In genomic region chr4:78779280-78779679, GRCh38 we compare ENCODE assay signal across 1 cellular context.
TF ChIP-seq lines count a peak whose summit lies in the region.

No MANE protein-coding gene starts in this region.

TF ChIP-seq in K562, 482 proteins besides CTCF, POLR2A, EP300 and RAD21 (continued from another document):
- TF ChIP-seq, protein P1, sequence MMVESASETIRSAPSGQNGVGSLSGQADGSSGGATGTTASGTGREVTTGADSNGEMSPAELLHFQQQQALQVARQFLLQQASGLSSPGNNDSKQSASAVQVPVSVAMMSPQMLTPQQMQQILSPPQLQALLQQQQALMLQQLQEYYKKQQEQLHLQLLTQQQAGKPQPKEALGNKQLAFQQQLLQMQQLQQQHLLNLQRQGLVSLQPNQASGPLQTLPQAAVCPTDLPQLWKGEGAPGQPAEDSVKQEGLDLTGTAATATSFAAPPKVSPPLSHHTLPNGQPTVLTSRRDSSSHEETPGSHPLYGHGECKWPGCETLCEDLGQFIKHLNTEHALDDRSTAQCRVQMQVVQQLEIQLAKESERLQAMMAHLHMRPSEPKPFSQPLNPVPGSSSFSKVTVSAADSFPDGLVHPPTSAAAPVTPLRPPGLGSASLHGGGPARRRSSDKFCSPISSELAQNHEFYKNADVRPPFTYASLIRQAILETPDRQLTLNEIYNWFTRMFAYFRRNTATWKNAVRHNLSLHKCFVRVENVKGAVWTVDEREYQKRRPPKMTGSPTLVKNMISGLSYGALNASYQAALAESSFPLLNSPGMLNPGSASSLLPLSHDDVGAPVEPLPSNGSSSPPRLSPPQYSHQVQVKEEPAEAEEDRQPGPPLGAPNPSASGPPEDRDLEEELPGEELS (CRISPR knock-in tag; IDR thresholded peaks at IDR 0.05; ENCODE audit: borderline replicate concordance): peak; percentile 54; the same call in 1 of the 2 replicates
- TF ChIP-seq PML (IDR thresholded peaks at IDR 0.05; ENCODE audit: low read length): peak; percentile 39; the same call in 1 of the 2 replicates
- no peak for TF ChIP-seq CHD1 (IDR thresholded peaks at IDR 0.05; ENCODE audit: low read length)
- TF ChIP-seq SIN3B (IDR thresholded peaks at IDR 0.05; ENCODE audit: low read depth): no peak
- no peak for TF ChIP-seq ZNF561 (CRISPR knock-in tag; conservative IDR thresholded peaks at IDR 0.05)
- no peak for TF ChIP-seq KAT7 (CRISPR knock-in tag; IDR thresholded peaks at IDR 0.05; ENCODE audit: borderline replicate concordance)
- no peak for TF ChIP-seq TBL1XR1 (IDR thresholded peaks at IDR 0.05; ENCODE audit: low read length in 2 of 2)
- TF ChIP-seq GTF2E2 (tag; IDR thresholded peaks at IDR 0.05): 0 out of 2 replicates have a peak, but pooled peaks have one; percentile 17
- TF ChIP-seq, protein P2, sequence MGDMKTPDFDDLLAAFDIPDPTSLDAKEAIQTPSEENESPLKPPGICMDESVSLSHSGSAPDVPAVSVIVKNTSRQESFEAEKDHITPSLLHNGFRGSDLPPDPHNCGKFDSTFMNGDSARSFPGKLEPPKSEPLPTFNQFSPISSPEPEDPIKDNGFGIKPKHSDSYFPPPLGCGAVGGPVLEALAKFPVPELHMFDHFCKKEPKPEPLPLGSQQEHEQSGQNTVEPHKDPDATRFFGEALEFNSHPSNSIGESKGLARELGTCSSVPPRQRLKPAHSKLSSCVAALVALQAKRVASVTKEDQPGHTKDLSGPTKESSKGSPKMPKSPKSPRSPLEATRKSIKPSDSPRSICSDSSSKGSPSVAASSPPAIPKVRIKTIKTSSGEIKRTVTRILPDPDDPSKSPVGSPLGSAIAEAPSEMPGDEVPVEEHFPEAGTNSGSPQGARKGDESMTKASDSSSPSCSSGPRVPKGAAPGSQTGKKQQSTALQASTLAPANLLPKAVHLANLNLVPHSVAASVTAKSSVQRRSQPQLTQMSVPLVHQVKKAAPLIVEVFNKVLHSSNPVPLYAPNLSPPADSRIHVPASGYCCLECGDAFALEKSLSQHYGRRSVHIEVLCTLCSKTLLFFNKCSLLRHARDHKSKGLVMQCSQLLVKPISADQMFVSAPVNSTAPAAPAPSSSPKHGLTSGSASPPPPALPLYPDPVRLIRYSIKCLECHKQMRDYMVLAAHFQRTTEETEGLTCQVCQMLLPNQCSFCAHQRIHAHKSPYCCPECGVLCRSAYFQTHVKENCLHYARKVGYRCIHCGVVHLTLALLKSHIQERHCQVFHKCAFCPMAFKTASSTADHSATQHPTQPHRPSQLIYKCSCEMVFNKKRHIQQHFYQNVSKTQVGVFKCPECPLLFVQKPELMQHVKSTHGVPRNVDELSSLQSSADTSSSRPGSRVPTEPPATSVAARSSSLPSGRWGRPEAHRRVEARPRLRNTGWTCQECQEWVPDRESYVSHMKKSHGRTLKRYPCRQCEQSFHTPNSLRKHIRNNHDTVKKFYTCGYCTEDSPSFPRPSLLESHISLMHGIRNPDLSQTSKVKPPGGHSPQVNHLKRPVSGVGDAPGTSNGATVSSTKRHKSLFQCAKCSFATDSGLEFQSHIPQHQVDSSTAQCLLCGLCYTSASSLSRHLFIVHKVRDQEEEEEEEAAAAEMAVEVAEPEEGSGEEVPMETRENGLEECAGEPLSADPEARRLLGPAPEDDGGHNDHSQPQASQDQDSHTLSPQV (IDR thresholded peaks at IDR 0.05): no peak; the same call in 1 of the 2 replicates
- no peak for TF ChIP-seq ZNF584 (CRISPR knock-in tag; IDR thresholded peaks at IDR 0.05; ENCODE audit: low read depth)
- TF ChIP-seq FOXA3 (CRISPR knock-in tag; conservative IDR thresholded peaks at IDR 0.05 in 1 of 2, IDR thresholded peaks at IDR 0.05 in 1 of 2): peak in 1 of 2 experiments; percentile 47; a peak in 1 of 4 replicates
- peak; percentile 46 to 58; a peak in 3 of 4 replicates for TF ChIP-seq FOXK2 (conservative IDR thresholded peaks at IDR 0.05 in 1 of 2, IDR thresholded peaks at IDR 0.05 in 1 of 2; ENCODE audit: low read depth in 2 of 2)
- TF ChIP-seq KLF10 (CRISPR knock-in tag; IDR thresholded peaks at IDR 0.05): no peak
- TF ChIP-seq NR1H2 (CRISPR knock-in tag; IDR thresholded peaks at IDR 0.05): no peak
- no peak for TF ChIP-seq FOXM1 (IDR thresholded peaks at IDR 0.05; ENCODE audit: low read depth)
- TF ChIP-seq FOXM1 (CRISPR knock-in tag; IDR thresholded peaks at IDR 0.05; ENCODE audit: low read depth): no peak
- TF ChIP-seq ZNF644 (tag; IDR thresholded peaks at IDR 0.05; ENCODE audit: low read depth): no peak
- TF ChIP-seq, protein P3, sequence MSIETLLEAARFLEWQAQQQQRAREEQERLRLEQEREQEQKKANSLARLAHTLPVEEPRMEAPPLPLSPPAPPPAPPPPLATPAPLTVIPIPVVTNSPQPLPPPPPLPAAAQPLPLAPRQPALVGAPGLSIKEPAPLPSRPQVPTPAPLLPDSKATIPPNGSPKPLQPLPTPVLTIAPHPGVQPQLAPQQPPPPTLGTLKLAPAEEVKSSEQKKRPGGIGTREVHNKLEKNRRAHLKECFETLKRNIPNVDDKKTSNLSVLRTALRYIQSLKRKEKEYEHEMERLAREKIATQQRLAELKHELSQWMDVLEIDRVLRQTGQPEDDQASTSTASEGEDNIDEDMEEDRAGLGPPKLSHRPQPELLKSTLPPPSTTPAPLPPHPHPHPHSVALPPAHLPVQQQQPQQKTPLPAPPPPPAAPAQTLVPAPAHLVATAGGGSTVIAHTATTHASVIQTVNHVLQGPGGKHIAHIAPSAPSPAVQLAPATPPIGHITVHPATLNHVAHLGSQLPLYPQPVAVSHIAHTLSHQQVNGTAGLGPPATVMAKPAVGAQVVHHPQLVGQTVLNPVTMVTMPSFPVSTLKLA (conservative IDR thresholded peaks at IDR 0.05): peak; percentile 42 to 56; a peak in 1 of 4 replicates
- TF ChIP-seq, protein P4, sequence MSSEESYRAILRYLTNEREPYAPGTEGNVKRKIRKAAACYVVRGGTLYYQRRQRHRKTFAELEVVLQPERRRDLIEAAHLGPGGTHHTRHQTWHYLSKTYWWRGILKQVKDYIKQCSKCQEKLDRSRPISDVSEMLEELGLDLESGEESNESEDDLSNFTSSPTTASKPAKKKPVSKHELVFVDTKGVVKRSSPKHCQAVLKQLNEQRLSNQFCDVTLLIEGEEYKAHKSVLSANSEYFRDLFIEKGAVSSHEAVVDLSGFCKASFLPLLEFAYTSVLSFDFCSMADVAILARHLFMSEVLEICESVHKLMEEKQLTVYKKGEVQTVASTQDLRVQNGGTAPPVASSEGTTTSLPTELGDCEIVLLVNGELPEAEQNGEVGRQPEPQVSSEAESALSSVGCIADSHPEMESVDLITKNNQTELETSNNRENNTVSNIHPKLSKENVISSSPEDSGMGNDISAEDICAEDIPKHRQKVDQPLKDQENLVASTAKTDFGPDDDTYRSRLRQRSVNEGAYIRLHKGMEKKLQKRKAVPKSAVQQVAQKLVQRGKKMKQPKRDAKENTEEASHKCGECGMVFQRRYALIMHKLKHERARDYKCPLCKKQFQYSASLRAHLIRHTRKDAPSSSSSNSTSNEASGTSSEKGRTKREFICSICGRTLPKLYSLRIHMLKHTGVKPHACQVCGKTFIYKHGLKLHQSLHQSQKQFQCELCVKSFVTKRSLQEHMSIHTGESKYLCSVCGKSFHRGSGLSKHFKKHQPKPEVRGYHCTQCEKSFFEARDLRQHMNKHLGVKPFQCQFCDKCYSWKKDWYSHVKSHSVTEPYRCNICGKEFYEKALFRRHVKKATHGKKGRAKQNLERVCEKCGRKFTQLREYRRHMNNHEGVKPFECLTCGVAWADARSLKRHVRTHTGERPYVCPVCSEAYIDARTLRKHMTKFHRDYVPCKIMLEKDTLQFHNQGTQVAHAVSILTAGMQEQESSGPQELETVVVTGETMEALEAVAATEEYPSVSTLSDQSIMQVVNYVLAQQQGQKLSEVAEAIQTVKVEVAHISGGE (CRISPR knock-in tag; IDR thresholded peaks at IDR 0.05): no peak
- TF ChIP-seq, protein P5, sequence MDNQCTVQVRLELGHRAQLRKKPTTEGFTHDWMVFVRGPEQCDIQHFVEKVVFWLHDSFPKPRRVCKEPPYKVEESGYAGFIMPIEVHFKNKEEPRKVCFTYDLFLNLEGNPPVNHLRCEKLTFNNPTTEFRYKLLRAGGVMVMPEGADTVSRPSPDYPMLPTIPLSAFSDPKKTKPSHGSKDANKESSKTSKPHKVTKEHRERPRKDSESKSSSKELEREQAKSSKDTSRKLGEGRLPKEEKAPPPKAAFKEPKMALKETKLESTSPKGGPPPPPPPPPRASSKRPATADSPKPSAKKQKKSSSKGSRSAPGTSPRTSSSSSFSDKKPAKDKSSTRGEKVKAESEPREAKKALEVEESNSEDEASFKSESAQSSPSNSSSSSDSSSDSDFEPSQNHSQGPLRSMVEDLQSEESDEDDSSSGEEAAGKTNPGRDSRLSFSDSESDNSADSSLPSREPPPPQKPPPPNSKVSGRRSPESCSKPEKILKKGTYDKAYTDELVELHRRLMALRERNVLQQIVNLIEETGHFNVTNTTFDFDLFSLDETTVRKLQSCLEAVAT (IDR thresholded peaks at IDR 0.05): peak; percentile 71 to 81; a peak in 2 of 4 replicates
- no peak; the same call in 1 of the 2 replicates for TF ChIP-seq POLR2H (tag; IDR thresholded peaks at IDR 0.05; ENCODE audit: low read depth)
- TF ChIP-seq NFE2 (IDR thresholded peaks at IDR 0.05; ENCODE audit: low read depth): no peak
- TF ChIP-seq ELF2 (CRISPR knock-in tag; IDR thresholded peaks at IDR 0.05): 0 out of 2 replicates have a peak, but pooled peaks have one; percentile 46
- no peak for TF ChIP-seq SRSF3 (IDR thresholded peaks at IDR 0.05; ENCODE audit: insufficient read depth, low read length)
- no peak for TF ChIP-seq NBN (IDR thresholded peaks at IDR 0.05; ENCODE audit: low read depth)
- TF ChIP-seq DLX4 (CRISPR knock-in tag; IDR thresholded peaks at IDR 0.05): no peak
- TF ChIP-seq, protein P6, sequence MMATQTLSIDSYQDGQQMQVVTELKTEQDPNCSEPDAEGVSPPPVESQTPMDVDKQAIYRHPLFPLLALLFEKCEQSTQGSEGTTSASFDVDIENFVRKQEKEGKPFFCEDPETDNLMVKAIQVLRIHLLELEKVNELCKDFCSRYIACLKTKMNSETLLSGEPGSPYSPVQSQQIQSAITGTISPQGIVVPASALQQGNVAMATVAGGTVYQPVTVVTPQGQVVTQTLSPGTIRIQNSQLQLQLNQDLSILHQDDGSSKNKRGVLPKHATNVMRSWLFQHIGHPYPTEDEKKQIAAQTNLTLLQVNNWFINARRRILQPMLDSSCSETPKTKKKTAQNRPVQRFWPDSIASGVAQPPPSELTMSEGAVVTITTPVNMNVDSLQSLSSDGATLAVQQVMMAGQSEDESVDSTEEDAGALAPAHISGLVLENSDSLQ (IDR thresholded peaks at IDR 0.05): peak; percentile 49; the same call in 1 of the 2 replicates
